In the genomic region with DNA sequence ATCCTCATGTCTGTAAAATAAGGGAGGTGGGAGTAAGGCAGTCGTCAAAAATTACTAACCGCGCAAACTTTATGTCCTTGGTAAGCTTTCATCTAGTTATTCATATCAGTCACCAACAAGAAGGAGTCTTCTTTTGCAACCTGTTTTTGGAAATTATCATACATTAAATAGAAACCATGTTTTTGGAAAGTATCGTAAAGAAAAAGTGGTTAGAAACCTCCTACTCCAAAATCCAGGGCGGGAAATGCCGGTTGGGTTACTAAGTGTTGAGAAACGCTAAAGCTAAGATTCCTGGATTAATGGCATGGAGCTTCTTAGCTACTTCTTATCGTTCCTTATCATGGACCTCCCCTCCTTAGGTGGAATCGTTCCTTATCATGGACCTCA, we compare ENCODE assay signal across 8 cellular contexts. TPM values are rescaled to one million over a fixed set of nuclear protein-coding genes. Genes with fewer than 3 reads are reported as not detected.
DNase-seq lines count a peak whose midpoint lies in the region; ATAC-seq and TF ChIP-seq lines count a peak whose summit lies in the region.

No MANE protein-coding gene starts in this region.

- POLR2A ChIA-PET in activated naive CD8-positive, alpha-beta T cell treated with anti-CD3 and anti-CD28 coated beads, Interleukin-2, amount 10 ng/mL, durations not matched to agents 7 days and 5 days (lab: Charles Lee) = interaction anchor here (1.4 kb wide), 1 partner anchor 105 kb away, joined by 11 read pairs; no protein-coding TSS in a partner anchor

- H3K4me3 Mint-ChIP-seq in activated naive CD8-positive, alpha-beta T cell treated with anti-CD3 and anti-CD28 coated beads, Interleukin-2, amount 10 ng/mL, durations not matched to agents 7 days and 5 days = peak overlapping the region; percentile 89

- TF ChIP-seq CTCF in cardiac muscle cell (IDR thresholded peaks at IDR 0.05; ENCODE audit: low read depth, low read length) (no peak), upper lobe of right lung (IDR thresholded peaks at IDR 0.05) (no peak)

- no peaks in the 10 kb centered on the region for H3K27me3 Mint-ChIP-seq in activated naive CD8-positive, alpha-beta T cell treated with anti-CD3 and anti-CD28 coated beads, Interleukin-2, amount 10 ng/mL, durations not matched to agents 7 days and 5 days

- H3K9me3 ChIP-seq in cardiac muscle cell (ENCODE audit: low read depth) (no peaks in the 10 kb centered on the region), upper lobe of right lung (no peaks in the 10 kb centered on the region)

- H3K36me3 ChIP-seq in cardiac muscle cell (no peaks in the 10 kb centered on the region), upper lobe of right lung (peaks cover 14% of the 10 kb centered on the region)

- intact Hi-C loops in Right ventricle myocardium superior (cut with DNase I) = no loop called here
- intact Hi-C loops in upper lobe of right lung (cut with DNase I) = no loop called here

- H3K4me1 Mint-ChIP-seq in activated naive CD8-positive, alpha-beta T cell treated with anti-CD3 and anti-CD28 coated beads, Interleukin-2, amount 10 ng/mL, durations not matched to agents 7 days and 5 days = peaks cover 15% of the 10 kb centered on the region

- H3K27me3 ChIP-seq in cardiac muscle cell = no peaks in the 10 kb centered on the region
- no peaks in the 10 kb centered on the region for H3K27me3 ChIP-seq in upper lobe of right lung

- H3K36me3 Mint-ChIP-seq in activated naive CD8-positive, alpha-beta T cell treated with anti-CD3 and anti-CD28 coated beads, Interleukin-2, amount 10 ng/mL, durations not matched to agents 7 days and 5 days = peaks cover 6% of the 10 kb centered on the region

- no peak overlapping the region for H3K27ac Mint-ChIP-seq in activated naive CD8-positive, alpha-beta T cell treated with anti-CD3 and anti-CD28 coated beads, Interleukin-2, amount 10 ng/mL, durations not matched to agents 7 days and 5 days

- no peaks in the 10 kb centered on the region for H3K9me3 Mint-ChIP-seq in activated naive CD8-positive, alpha-beta T cell treated with anti-CD3 and anti-CD28 coated beads, Interleukin-2, amount 10 ng/mL, durations not matched to agents 7 days and 5 days

- DNase-seq in cardiac muscle cell (ENCODE audit: low read depth in 1 of 2, low spot score in 1 of 2) = peak in 1 of 2 donors; percentile 24
- DNase-seq in Right ventricle myocardium superior = no peak
- no peak for DNase-seq in activated naive CD8-positive, alpha-beta T cell treated with anti-CD3 and anti-CD28 coated beads, Interleukin-2, amount 10 ng/mL, durations not matched to agents 7 days and 5 days
- DNase-seq in left kidney (ENCODE audit: low read depth, low spot score) = peak; percentile 21
- no peak for DNase-seq in upper lobe of right lung
- no peak for DNase-seq in occipital lobe (lab: John Stamatoyannopoulos, UW)
- DNase-seq in superior temporal gyrus (ENCODE audit: extremely low spot score) = no peak
- no peak for DNase-seq in AG08395 (ENCODE audit: low spot score)

- ATAC-seq in Right ventricle myocardium superior (ENCODE audit: poor library complexity) = no peak
- ATAC-seq in activated naive CD8-positive, alpha-beta T cell treated with anti-CD3 and anti-CD28 coated beads, Interleukin-2, amount 10 ng/mL, durations not matched to agents 7 days and 5 days (ENCODE audit: low read depth) = no peak
- ATAC-seq in upper lobe of right lung = no peak

- H3K4me1 ChIP-seq in cardiac muscle cell (ENCODE audit: low read depth) = no peaks in the 10 kb centered on the region
- H3K4me1 ChIP-seq in upper lobe of right lung = peaks cover 7% of the 10 kb centered on the region

- H3K4me3 ChIP-seq in cardiac muscle cell (peak overlapping the region; percentile 48), upper lobe of right lung (peak overlapping the region; percentile 70)

- H3K27ac ChIP-seq in cardiac muscle cell (no peak overlapping the region), upper lobe of right lung (peak overlapping the region; percentile 60)

RNA-seq across cellular contexts. Expression of a gene that starts 0.8 kb away (rescaled TPM):
- 6.9 and 8.4 TPM in 2 replicates for total RNA-seq in cardiac muscle cell
- 8.9 and 14.0 TPM in 2 replicates for polyA plus RNA-seq in cardiac muscle cell
- total RNA-seq in Right ventricle myocardium superior = 7.4 TPM
- total RNA-seq in activated naive CD8-positive, alpha-beta T cell treated with anti-CD3 and anti-CD28 coated beads, Interleukin-2, amount 10 ng/mL, durations not matched to agents 7 days and 5 days = 1 to 10 TPM; 2.8 to 3.2 TPM
- 6.0 TPM for total RNA-seq in upper lobe of right lung
- total RNA-seq in occipital lobe = 20.0 TPM

RNA-seq across cellular contexts. Expression of a gene that starts 29.4 kb away (rescaled TPM):
- total RNA-seq in cardiac muscle cell (33.1 and 56.3 TPM in 2 replicates), Right ventricle myocardium superior (139 TPM), upper lobe of right lung (0.61 TPM), occipital lobe (4.1 TPM)
- 12.3 and 14.7 TPM in 2 replicates for polyA plus RNA-seq in cardiac muscle cell
- under 1 TPM in 1 of 2 experiments, not detected in 1; 0.17 TPM for total RNA-seq in activated naive CD8-positive, alpha-beta T cell treated with anti-CD3 and anti-CD28 coated beads, Interleukin-2, amount 10 ng/mL, durations not matched to agents 7 days and 5 days
